ENCODE assay signal across 15 cellular contexts in genomic region chr3:180563411-180563810, GRCh38. TPM values are rescaled to one million over a fixed set of nuclear protein-coding genes. Genes with fewer than 3 reads are reported as not detected.
A peak's percentile ranks its signal among the peaks of the same experiment; 100 is the strongest.
DNase-seq lines count a peak whose midpoint lies in the region; FAIRE-seq and TF ChIP-seq lines count a peak whose summit lies in the region.
"Had no signal": no experiment of that assay in that cellular context is flagged by ENCODE, and none has a peak within 500 bp of the region (broad histone marks: within the 10 kb centered on the region; RNA-seq: fewer than 3 reads in every experiment).

No MANE protein-coding gene starts in this region.

- H2AFZ ChIP-seq in MM.1S (ENCODE audit: low read length) = no peak overlapping the region

- FAIRE-seq in bronchial epithelial cell (lab: Jason Lieb, UNC) (peak; percentile 18), urothelium cell line (lab: Jason Lieb, UNC) (no peak)
- FAIRE-seq: GM12878, H1 had no signal

- H3F3A ChIP-seq in MM.1S (ENCODE audit: insufficient read depth, low read length) = no peaks in the 10 kb centered on the region

- no peaks in the 10 kb centered on the region for H3K9me3 ChIP-seq in MM.1S (replicated peaks; ENCODE audit: insufficient read depth, low read length)
- H3K9me3 ChIP-seq: HAP-1 had no signal

- peak; percentile 39 to 47 for DNase-seq in NCI-H2081 (lab: John Stamatoyannopoulos, UW)
- no peak for DNase-seq in NCI-H2081 treated with DMSO at 0.1 percent for 48 hours (lab: John Stamatoyannopoulos, UW)
- DNase-seq in NCI-H526 treated with DMSO at 0.1 percent for 48 hours (lab: John Stamatoyannopoulos, UW) = peak; percentile 73
- no peak for DNase-seq in bronchial epithelial cell (ENCODE audit: low read depth)
- peak; percentile 62 for DNase-seq in retina
- DNase-seq in MM.1S = no peak
- no peak for DNase-seq in urothelium cell line (ENCODE audit: low spot score)
- no peak for DNase-seq in iPS-NIHi11 (ENCODE audit: low spot score)
- DNase-seq: CD4-positive, alpha-beta T cell; DMS79 had no signal

- H3K36me3 ChIP-seq in bronchial epithelial cell (ENCODE audit: control insufficient read depth, insufficient read depth, low read length) (no peaks in the 10 kb centered on the region), MM.1S (replicated peaks; ENCODE audit: insufficient read depth, low read length) (no peaks in the 10 kb centered on the region)
- H3K36me3 ChIP-seq: BLaER1 treated with 17β-estradiol and CSF1 and Interleukin-3, amounts not matched to agents 10 nM and 100 nM; HAP-1 had no signal

- no peak overlapping the region for H3K4me2 ChIP-seq in MM.1S (ENCODE audit: low read depth, low read length)
- H3K4me2 ChIP-seq: BLaER1 treated with 17β-estradiol and CSF1 and Interleukin-3, amounts not matched to agents 10 nM and 100 nM had no signal

- no peaks in the 10 kb centered on the region for H3K9me2 ChIP-seq in MM.1S (replicated peaks; ENCODE audit: insufficient read depth, low read length)

- no peaks in the 10 kb centered on the region for H3K4me1 ChIP-seq in MM.1S (ENCODE audit: low read length)
- H3K4me1 ChIP-seq: BLaER1 treated with 17β-estradiol and CSF1 and Interleukin-3, amounts not matched to agents 10 nM and 100 nM; HAP-1 had no signal

- H3K9ac ChIP-seq in MM.1S (ENCODE audit: low read length) = no peak overlapping the region
- H3K9ac ChIP-seq: BLaER1 treated with 17β-estradiol and CSF1 and Interleukin-3, amounts not matched to agents 10 nM and 100 nM had no signal

- H3K27ac ChIP-seq in MM.1S (ENCODE audit: low read length) = no peak overlapping the region
- H3K27ac ChIP-seq: 22Rv1; BLaER1 treated with 17β-estradiol and CSF1 and Interleukin-3, amounts not matched to agents 10 nM and 100 nM had no signal

- H4K20me1 ChIP-seq in MM.1S (ENCODE audit: insufficient read depth, low read length) = no peaks in the 10 kb centered on the region
- H4K20me1 ChIP-seq: BLaER1 treated with 17β-estradiol and CSF1 and Interleukin-3, amounts not matched to agents 10 nM and 100 nM had no signal

- H3K27me3 ChIP-seq in bronchial epithelial cell (ENCODE audit: control insufficient read depth, insufficient read depth, low read length) (no peaks in the 10 kb centered on the region), MM.1S (replicated peaks; ENCODE audit: insufficient read depth, low read length) (no peaks in the 10 kb centered on the region)
- H3K27me3 ChIP-seq: BLaER1 treated with 17β-estradiol and CSF1 and Interleukin-3, amounts not matched to agents 10 nM and 100 nM had no signal

- no peak for TF ChIP-seq CTCF in bronchial epithelial cell (IDR thresholded peaks at IDR 0.05; ENCODE audit: insufficient read depth, low read length, severe bottlenecking)
- no peak for TF ChIP-seq CTCF in MM.1S (IDR thresholded peaks at IDR 0.05; ENCODE audit: low read length)

- H3K4me3 ChIP-seq in bronchial epithelial cell (ENCODE audit: low read depth, low read length) = no peak overlapping the region
- no peak overlapping the region for H3K4me3 ChIP-seq in MM.1S (ENCODE audit: low read length)
- H3K4me3 ChIP-seq: BLaER1 treated with 17β-estradiol and CSF1 and Interleukin-3, amounts not matched to agents 10 nM and 100 nM; GM12878; HAP-1 had no signal

- no peaks in the 10 kb centered on the region for H3K79me2 ChIP-seq in MM.1S (ENCODE audit: low read length)

RNA-seq across cellular contexts. Expression of gene TTC14, which starts 38.6 kb away (rescaled TPM):
- 16.9 and 22.9 TPM in 2 replicates for total RNA-seq in bronchial epithelial cell

Comparison
In these comparisons a context has a peak if more than half of its experiments do, and no peak if none do; other contexts are left out.
1. DNase-seq: peak in NCI-H2081 (2 of 2), NCI-H526 treated with DMSO at 0.1 percent for 48 hours (single experiment) and retina (single experiment); none in NCI-H2081 treated with DMSO at 0.1 percent for 48 hours (single experiment), bronchial epithelial cell (single experiment), MM.1S (single experiment), urothelium cell line (single experiment) and iPS-NIHi11 (single experiment).